Comparison of ENCODE assay signal across 39 cellular contexts in genomic region chr22:34722901-34723300, GRCh38.
"Had no signal": no experiment of that assay in that cellular context is flagged by ENCODE, and none has a peak within 500 bp of the region (broad histone marks: within the 10 kb centered on the region; RNA-seq: fewer than 3 reads in every experiment).

No MANE protein-coding gene starts in this region.

- H3K36me3 Mint-ChIP-seq: activated naive CD4-positive, alpha-beta T cell treated with anti-CD3 and anti-CD28 coated beads, Interleukin-2, amount 10 ng/mL, durations not matched to agents 7 days and 5 days; activated naive CD4-positive, alpha-beta T cell treated with anti-CD3 and anti-CD28 coated beads, Interleukin-2, amount 50 U/mL, for 24 hours; activated naive CD8-positive, alpha-beta T cell; activated naive CD8-positive, alpha-beta T cell treated with anti-CD3 and anti-CD28 coated beads for 36 hours; activated naive CD8-positive, alpha-beta T cell treated with anti-CD3 and anti-CD28 coated beads, Interleukin-2, amount 10 ng/mL, durations not matched to agents 7 days and 5 days; brain had no signal

- H3K27me3 ChIP-seq: adrenal gland, ascending aorta, brain microvascular endothelial cell, cardiac muscle cell had no signal

- H3K27ac ChIP-seq: adrenal gland, ascending aorta, body of pancreas, brain microvascular endothelial cell, breast epithelium, cardiac muscle cell had no signal

- DNase-seq: activated effector memory CD4-positive, alpha-beta T cell treated with anti-CD3 and anti-CD28 coated beads, Interleukin-2, amount 50 U/mL, for 16 hours; activated effector memory CD4-positive, alpha-beta T cell treated with Interleukin-2 at 50 U/mL for 16 hours; activated gamma-delta T cell; activated gamma-delta T cell treated with Interleukin-2 at 50 U/mL for 16 hours; activated naive CD4-positive, alpha-beta T cell; activated naive CD4-positive, alpha-beta T cell treated with anti-CD3 and anti-CD28 coated beads for 36 hours; activated naive CD4-positive, alpha-beta T cell treated with anti-CD3 and anti-CD28 coated beads, Interleukin-2, amount 10 ng/mL, durations not matched to agents 7 days and 5 days; activated naive CD4-positive, alpha-beta T cell treated with anti-CD3 and anti-CD28 coated beads, Interleukin-2, amount 50 U/mL, for 16 hours; activated naive CD4-positive, alpha-beta T cell treated with Interleukin-2 at 50 U/mL for 16 hours; activated naive CD8-positive, alpha-beta T cell treated with anti-CD3 and anti-CD28 coated beads for 36 hours; activated naive CD8-positive, alpha-beta T cell treated with anti-CD3 and anti-CD28 coated beads, Interleukin-2, amount 10 ng/mL, durations not matched to agents 7 days and 5 days; activated naive CD8-positive, alpha-beta T cell treated with anti-CD3 and anti-CD28 coated beads, Interleukin-2, amount 50 U/mL, for 24 hours; activated T-cell treated with anti-CD3 and anti-CD28 coated beads for 4 hours; activated T-cell treated with anti-CD3 and anti-CD28 coated beads, Interleukin-2, amount 50 U/mL, for 1 hour; activated T-cell treated with anti-CD3 and anti-CD28 coated beads, Interleukin-2, amount 50 U/mL, for 24 hours; activated T-cell treated with anti-CD3 and anti-CD28 coated beads, Interleukin-2, amount 50 U/mL, for 4 hours; activated T-cell treated with anti-CD3 and anti-CD28 coated beads, Interleukin-2, amount 50 U/mL, for 48 hours; activated T-cell treated with anti-CD3 and anti-CD28 coated beads, Interleukin-2, amount 50 U/mL, for 72 hours; adrenal gland; amniotic stem cell; amygdala; anterior cingulate cortex; aorta; body of pancreas; brain microvascular endothelial cell; central memory CD4-positive, alpha-beta T cell; cerebellar nuclear complex had no signal

- ATAC-seq: activated naive CD4-positive, alpha-beta T cell treated with anti-CD3 and anti-CD28 coated beads, Interleukin-2, amount 50 U/mL, for 72 hours; activated naive CD8-positive, alpha-beta T cell treated with anti-CD3 and anti-CD28 coated beads, Interleukin-2, amount 50 U/mL, for 24 hours; activated T-cell treated with anti-CD3 and anti-CD28 coated beads, Interleukin-2, amount 50 U/mL, for 4 hours; activated T-cell treated with anti-CD3 and anti-CD28 coated beads, Interleukin-2, amount 50 U/mL, for 72 hours; activated T-helper 17 cell treated with anti-CD3 and anti-CD28 coated beads, Interleukin-2, amount 50 U/mL, for 72 hours; body of pancreas had no signal

- H3K27me3 Mint-ChIP-seq: activated naive CD4-positive, alpha-beta T cell treated with anti-CD3 and anti-CD28 coated beads, Interleukin-2, amount 10 ng/mL, durations not matched to agents 7 days and 5 days; activated naive CD8-positive, alpha-beta T cell treated with anti-CD3 and anti-CD28 coated beads, Interleukin-2, amount 10 ng/mL, durations not matched to agents 7 days and 5 days had no signal

- H3K9me3 ChIP-seq: adrenal gland had no signal

- H3K4me1 ChIP-seq: adrenal gland, ascending aorta, body of pancreas, breast epithelium had no signal

- H3K4me3 Mint-ChIP-seq: activated naive CD4-positive, alpha-beta T cell treated with anti-CD3 and anti-CD28 coated beads for 36 hours; activated naive CD4-positive, alpha-beta T cell treated with anti-CD3 and anti-CD28 coated beads, Interleukin-2, amount 10 ng/mL, durations not matched to agents 7 days and 5 days; activated naive CD4-positive, alpha-beta T cell treated with anti-CD3 and anti-CD28 coated beads, Interleukin-2, amount 50 U/mL, for 24 hours; activated naive CD8-positive, alpha-beta T cell; activated naive CD8-positive, alpha-beta T cell treated with anti-CD3 and anti-CD28 coated beads for 36 hours; activated naive CD8-positive, alpha-beta T cell treated with anti-CD3 and anti-CD28 coated beads, Interleukin-2, amount 10 ng/mL, durations not matched to agents 7 days and 5 days; activated naive CD8-positive, alpha-beta T cell treated with anti-CD3 and anti-CD28 coated beads, Interleukin-2, amount 50 U/mL, for 24 hours; activated T-cell treated with anti-CD3 and anti-CD28 coated beads, Interleukin-2, amount 50 U/mL, for 24 hours; activated T-cell treated with anti-CD3 and anti-CD28 coated beads, Interleukin-2, amount 50 U/mL, for 4 hours; activated T-cell treated with anti-CD3 and anti-CD28 coated beads, Interleukin-2, amount 50 U/mL, for 72 hours; activated T-helper 1 cell treated with anti-CD3 and anti-CD28 coated beads, Interleukin-12 subunit alpha, Interleukin-12 subunit beta, Interleukin-2, Interleukin-4 antibody, amounts not matched to agents 30 ng/mL and 10 ng/mL and 1 ng/mL, durations not matched to agents 14 hours and 24 hours and 36 hours; activated T-helper 17 cell treated with anti-CD3 and anti-CD28 coated beads, Interleukin-2, amount 50 U/mL, for 72 hours; brain; central memory CD8-positive, alpha-beta T cell had no signal

- H3K4me1 Mint-ChIP-seq: activated naive CD4-positive, alpha-beta T cell treated with anti-CD3 and anti-CD28 coated beads, Interleukin-2, amount 10 ng/mL, durations not matched to agents 7 days and 5 days; activated naive CD4-positive, alpha-beta T cell treated with anti-CD3 and anti-CD28 coated beads, Interleukin-2, amount 50 U/mL, for 24 hours; activated naive CD8-positive, alpha-beta T cell treated with anti-CD3 and anti-CD28 coated beads for 36 hours; activated naive CD8-positive, alpha-beta T cell treated with anti-CD3 and anti-CD28 coated beads, Interleukin-2, amount 10 ng/mL, durations not matched to agents 7 days and 5 days; activated naive CD8-positive, alpha-beta T cell treated with anti-CD3 and anti-CD28 coated beads, Interleukin-2, amount 50 U/mL, for 24 hours; activated T-helper 17 cell treated with anti-CD3 and anti-CD28 coated beads, Interleukin-2, amount 50 U/mL, for 72 hours; brain; central memory CD8-positive, alpha-beta T cell had no signal

- H3K27ac Mint-ChIP-seq: activated naive CD4-positive, alpha-beta T cell treated with anti-CD3 and anti-CD28 coated beads for 36 hours; activated naive CD4-positive, alpha-beta T cell treated with anti-CD3 and anti-CD28 coated beads, Interleukin-2, amount 10 ng/mL, durations not matched to agents 7 days and 5 days; activated naive CD4-positive, alpha-beta T cell treated with anti-CD3 and anti-CD28 coated beads, Interleukin-2, amount 50 U/mL, for 24 hours; activated naive CD4-positive, alpha-beta T cell treated with anti-CD3 and anti-CD28 coated beads, Interleukin-2, amount 50 U/mL, for 72 hours; activated naive CD8-positive, alpha-beta T cell; activated naive CD8-positive, alpha-beta T cell treated with anti-CD3 and anti-CD28 coated beads for 36 hours; activated naive CD8-positive, alpha-beta T cell treated with anti-CD3 and anti-CD28 coated beads, Interleukin-2, amount 10 ng/mL, durations not matched to agents 7 days and 5 days; activated naive CD8-positive, alpha-beta T cell treated with anti-CD3 and anti-CD28 coated beads, Interleukin-2, amount 50 U/mL, for 24 hours; activated T-cell treated with anti-CD3 and anti-CD28 coated beads, Interleukin-2, amount 50 U/mL, for 24 hours; activated T-cell treated with anti-CD3 and anti-CD28 coated beads, Interleukin-2, amount 50 U/mL, for 72 hours; activated T-helper 1 cell treated with anti-CD3 and anti-CD28 coated beads, Interleukin-12 subunit alpha, Interleukin-12 subunit beta, Interleukin-2, Interleukin-4 antibody, amounts not matched to agents 30 ng/mL and 10 ng/mL and 1 ng/mL, durations not matched to agents 14 hours and 24 hours and 36 hours; activated T-helper 17 cell treated with anti-CD3 and anti-CD28 coated beads, Interleukin-2, amount 50 U/mL, for 72 hours; brain had no signal

- FAIRE-seq: astrocyte, bronchial epithelial cell had no signal

- H3K36me3 ChIP-seq: adrenal gland, ascending aorta, brain microvascular endothelial cell, breast epithelium, cardiac muscle cell had no signal

- H3K4me3 ChIP-seq: adrenal gland, ascending aorta, body of pancreas, breast epithelium, cardiac muscle cell had no signal
